2 cellular contexts compared by ENCODE assay signal in the genomic region with DNA sequence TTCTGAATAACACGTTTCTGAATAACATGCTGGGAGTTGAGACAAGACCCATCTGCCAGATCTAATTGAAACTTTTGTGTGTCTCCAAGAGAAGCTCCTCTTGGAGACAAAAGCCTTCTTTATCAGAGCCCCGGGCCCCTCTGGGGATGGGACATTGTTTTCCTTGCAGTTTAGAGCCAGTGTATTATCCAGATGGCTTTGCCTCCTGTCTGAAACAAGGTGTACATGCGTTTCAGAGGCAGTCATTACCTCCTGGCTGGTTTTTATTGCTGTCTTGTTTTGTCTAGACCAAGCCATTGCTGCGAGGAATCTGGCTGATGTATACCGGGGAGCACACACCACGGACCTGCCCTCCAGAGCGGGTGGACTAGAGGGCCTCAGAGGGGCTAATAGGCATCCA.
TF ChIP-seq lines count a peak whose summit lies in the region.

No MANE protein-coding gene starts in this region.

TF ChIP-seq in SK-N-SH, 30 proteins besides CTCF, POLR2A, EP300 and RAD21 (continued from another document):
- TF ChIP-seq, protein P1, sequence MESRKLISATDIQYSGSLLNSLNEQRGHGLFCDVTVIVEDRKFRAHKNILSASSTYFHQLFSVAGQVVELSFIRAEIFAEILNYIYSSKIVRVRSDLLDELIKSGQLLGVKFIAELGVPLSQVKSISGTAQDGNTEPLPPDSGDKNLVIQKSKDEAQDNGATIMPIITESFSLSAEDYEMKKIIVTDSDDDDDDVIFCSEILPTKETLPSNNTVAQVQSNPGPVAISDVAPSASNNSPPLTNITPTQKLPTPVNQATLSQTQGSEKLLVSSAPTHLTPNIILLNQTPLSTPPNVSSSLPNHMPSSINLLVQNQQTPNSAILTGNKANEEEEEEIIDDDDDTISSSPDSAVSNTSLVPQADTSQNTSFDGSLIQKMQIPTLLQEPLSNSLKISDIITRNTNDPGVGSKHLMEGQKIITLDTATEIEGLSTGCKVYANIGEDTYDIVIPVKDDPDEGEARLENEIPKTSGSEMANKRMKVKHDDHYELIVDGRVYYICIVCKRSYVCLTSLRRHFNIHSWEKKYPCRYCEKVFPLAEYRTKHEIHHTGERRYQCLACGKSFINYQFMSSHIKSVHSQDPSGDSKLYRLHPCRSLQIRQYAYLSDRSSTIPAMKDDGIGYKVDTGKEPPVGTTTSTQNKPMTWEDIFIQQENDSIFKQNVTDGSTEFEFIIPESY (IDR thresholded peaks at IDR 0.05; ENCODE audit: borderline replicate concordance, low read depth): no peak
- TF ChIP-seq CHD2 (IDR thresholded peaks at IDR 0.05; ENCODE audit: low read length, partially characterized antibody) (no peak), FOXJ3 (CRISPR knock-in tag; IDR thresholded peaks at IDR 0.05) (no peak), MXI1 (IDR thresholded peaks at IDR 0.05; ENCODE audit: low read depth, low read length) (no peak), YY1 (IDR thresholded peaks at IDR 0.05; ENCODE audit: low read depth) (no peak), TEAD4 (IDR thresholded peaks at IDR 0.05; ENCODE audit: borderline replicate concordance, insufficient read depth) (no peak), FOSL2 (IDR thresholded peaks at IDR 0.05; ENCODE audit: borderline replicate concordance, low read depth) (no peak), SIN3A (IDR thresholded peaks at IDR 0.05; ENCODE audit: borderline replicate concordance, low read depth, low read length) (no peak), RFX5 (IDR thresholded peaks at IDR 0.05; ENCODE audit: low read length) (no peak), TCF12 (IDR thresholded peaks at IDR 0.05) (no peak), FOXM1 (IDR thresholded peaks at IDR 0.05; ENCODE audit: low read depth) (no peak), NRF1 (IDR thresholded peaks at IDR 0.05; ENCODE audit: low read depth, low read length) (no peak)
- TF ChIP-seq, protein P2, sequence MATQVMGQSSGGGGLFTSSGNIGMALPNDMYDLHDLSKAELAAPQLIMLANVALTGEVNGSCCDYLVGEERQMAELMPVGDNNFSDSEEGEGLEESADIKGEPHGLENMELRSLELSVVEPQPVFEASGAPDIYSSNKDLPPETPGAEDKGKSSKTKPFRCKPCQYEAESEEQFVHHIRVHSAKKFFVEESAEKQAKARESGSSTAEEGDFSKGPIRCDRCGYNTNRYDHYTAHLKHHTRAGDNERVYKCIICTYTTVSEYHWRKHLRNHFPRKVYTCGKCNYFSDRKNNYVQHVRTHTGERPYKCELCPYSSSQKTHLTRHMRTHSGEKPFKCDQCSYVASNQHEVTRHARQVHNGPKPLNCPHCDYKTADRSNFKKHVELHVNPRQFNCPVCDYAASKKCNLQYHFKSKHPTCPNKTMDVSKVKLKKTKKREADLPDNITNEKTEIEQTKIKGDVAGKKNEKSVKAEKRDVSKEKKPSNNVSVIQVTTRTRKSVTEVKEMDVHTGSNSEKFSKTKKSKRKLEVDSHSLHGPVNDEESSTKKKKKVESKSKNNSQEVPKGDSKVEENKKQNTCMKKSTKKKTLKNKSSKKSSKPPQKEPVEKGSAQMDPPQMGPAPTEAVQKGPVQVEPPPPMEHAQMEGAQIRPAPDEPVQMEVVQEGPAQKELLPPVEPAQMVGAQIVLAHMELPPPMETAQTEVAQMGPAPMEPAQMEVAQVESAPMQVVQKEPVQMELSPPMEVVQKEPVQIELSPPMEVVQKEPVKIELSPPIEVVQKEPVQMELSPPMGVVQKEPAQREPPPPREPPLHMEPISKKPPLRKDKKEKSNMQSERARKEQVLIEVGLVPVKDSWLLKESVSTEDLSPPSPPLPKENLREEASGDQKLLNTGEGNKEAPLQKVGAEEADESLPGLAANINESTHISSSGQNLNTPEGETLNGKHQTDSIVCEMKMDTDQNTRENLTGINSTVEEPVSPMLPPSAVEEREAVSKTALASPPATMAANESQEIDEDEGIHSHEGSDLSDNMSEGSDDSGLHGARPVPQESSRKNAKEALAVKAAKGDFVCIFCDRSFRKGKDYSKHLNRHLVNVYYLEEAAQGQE (IDR thresholded peaks at IDR 0.05; ENCODE audit: low read depth, low read length): no peak
- TF ChIP-seq, protein P3, sequence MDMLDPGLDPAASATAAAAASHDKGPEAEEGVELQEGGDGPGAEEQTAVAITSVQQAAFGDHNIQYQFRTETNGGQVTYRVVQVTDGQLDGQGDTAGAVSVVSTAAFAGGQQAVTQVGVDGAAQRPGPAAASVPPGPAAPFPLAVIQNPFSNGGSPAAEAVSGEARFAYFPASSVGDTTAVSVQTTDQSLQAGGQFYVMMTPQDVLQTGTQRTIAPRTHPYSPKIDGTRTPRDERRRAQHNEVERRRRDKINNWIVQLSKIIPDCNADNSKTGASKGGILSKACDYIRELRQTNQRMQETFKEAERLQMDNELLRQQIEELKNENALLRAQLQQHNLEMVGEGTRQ (IDR thresholded peaks at IDR 0.05; ENCODE audit: borderline replicate concordance, low read depth, low read length): no peak
- TF ChIP-seq, protein P4, sequence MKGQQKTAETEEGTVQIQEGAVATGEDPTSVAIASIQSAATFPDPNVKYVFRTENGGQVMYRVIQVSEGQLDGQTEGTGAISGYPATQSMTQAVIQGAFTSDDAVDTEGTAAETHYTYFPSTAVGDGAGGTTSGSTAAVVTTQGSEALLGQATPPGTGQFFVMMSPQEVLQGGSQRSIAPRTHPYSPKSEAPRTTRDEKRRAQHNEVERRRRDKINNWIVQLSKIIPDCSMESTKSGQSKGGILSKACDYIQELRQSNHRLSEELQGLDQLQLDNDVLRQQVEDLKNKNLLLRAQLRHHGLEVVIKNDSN (IDR thresholded peaks at IDR 0.05; ENCODE audit: borderline replicate concordance, low read depth): no peak
TF ChIP-seq in SK-N-SH: peak in this region for 0.

TF ChIP-seq in SK-N-SH treated with all-trans-retinoic acid at 6 μM for 48 hours, 23 proteins besides CTCF, POLR2A, EP300 and RAD21 (continued from another document):
- TF ChIP-seq BACH2 (CRISPR knock-in tag; IDR thresholded peaks at IDR 0.05; ENCODE audit: borderline replicate concordance): no peak
- TF ChIP-seq ZNF70 (CRISPR knock-in tag; IDR thresholded peaks at IDR 0.05): no peak
- TF ChIP-seq, protein P5, sequence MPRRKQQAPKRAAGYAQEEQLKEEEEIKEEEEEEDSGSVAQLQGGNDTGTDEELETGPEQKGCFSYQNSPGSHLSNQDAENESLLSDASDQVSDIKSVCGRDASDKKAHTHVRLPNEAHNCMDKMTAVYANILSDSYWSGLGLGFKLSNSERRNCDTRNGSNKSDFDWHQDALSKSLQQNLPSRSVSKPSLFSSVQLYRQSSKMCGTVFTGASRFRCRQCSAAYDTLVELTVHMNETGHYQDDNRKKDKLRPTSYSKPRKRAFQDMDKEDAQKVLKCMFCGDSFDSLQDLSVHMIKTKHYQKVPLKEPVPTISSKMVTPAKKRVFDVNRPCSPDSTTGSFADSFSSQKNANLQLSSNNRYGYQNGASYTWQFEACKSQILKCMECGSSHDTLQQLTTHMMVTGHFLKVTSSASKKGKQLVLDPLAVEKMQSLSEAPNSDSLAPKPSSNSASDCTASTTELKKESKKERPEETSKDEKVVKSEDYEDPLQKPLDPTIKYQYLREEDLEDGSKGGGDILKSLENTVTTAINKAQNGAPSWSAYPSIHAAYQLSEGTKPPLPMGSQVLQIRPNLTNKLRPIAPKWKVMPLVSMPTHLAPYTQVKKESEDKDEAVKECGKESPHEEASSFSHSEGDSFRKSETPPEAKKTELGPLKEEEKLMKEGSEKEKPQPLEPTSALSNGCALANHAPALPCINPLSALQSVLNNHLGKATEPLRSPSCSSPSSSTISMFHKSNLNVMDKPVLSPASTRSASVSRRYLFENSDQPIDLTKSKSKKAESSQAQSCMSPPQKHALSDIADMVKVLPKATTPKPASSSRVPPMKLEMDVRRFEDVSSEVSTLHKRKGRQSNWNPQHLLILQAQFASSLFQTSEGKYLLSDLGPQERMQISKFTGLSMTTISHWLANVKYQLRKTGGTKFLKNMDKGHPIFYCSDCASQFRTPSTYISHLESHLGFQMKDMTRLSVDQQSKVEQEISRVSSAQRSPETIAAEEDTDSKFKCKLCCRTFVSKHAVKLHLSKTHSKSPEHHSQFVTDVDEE (CRISPR knock-in tag; IDR thresholded peaks at IDR 0.05): no peak
- TF ChIP-seq ARNTL (CRISPR knock-in tag; IDR thresholded peaks at IDR 0.05; ENCODE audit: borderline replicate concordance, low read depth): no peak
- TF ChIP-seq, protein P6, sequence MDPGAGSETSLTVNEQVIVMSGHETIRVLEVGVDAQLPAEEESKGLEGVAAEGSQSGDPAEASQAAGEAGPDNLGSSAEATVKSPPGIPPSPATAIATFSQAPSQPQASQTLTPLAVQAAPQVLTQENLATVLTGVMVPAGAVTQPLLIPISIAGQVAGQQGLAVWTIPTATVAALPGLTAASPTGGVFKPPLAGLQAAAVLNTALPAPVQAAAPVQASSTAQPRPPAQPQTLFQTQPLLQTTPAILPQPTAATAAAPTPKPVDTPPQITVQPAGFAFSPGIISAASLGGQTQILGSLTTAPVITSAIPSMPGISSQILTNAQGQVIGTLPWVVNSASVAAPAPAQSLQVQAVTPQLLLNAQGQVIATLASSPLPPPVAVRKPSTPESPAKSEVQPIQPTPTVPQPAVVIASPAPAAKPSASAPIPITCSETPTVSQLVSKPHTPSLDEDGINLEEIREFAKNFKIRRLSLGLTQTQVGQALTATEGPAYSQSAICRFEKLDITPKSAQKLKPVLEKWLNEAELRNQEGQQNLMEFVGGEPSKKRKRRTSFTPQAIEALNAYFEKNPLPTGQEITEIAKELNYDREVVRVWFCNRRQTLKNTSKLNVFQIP (CRISPR knock-in tag; IDR thresholded peaks at IDR 0.05; ENCODE audit: borderline replicate concordance, low read depth): no peak
